ENCODE assay signal across 1 cellular context in genomic region chr1:198934901-198935301, GRCh38.
TF ChIP-seq lines count a peak whose summit lies in the region.

No MANE protein-coding gene starts in this region.

TF ChIP-seq in GM12878, 131 proteins besides CTCF, POLR2A, EP300 and RAD21 (continued from another document):
- TF ChIP-seq ZBTB4 (CRISPR knock-in tag; IDR thresholded peaks at IDR 0.05) (no peak), MYC (IDR thresholded peaks at IDR 0.05; ENCODE audit: insufficient read depth, insufficient read length, insufficient replicate concordance, low read length, severe bottlenecking) (no peak), MEF2A (IDR thresholded peaks at IDR 0.05; ENCODE audit: insufficient read depth, low read depth, low read length) (no peak), EGR1 (IDR thresholded peaks at IDR 0.05; ENCODE audit: borderline replicate concordance in 1 of 2, low read depth in 2 of 2, low read length in 2 of 2) (no peak), NRF1 (conservative IDR thresholded peaks at IDR 0.05; ENCODE audit: low read depth, low read length) (no peak), FOXK2 (IDR thresholded peaks at IDR 0.05) (no peak), ETV6 (conservative IDR thresholded peaks at IDR 0.05 in 1 of 2, IDR thresholded peaks at IDR 0.05 in 1 of 2; ENCODE audit: borderline replicate concordance in 1 of 2, low read depth in 1 of 2) (no peak), DPF2 (IDR thresholded peaks at IDR 0.05) (no peak), CBX5 (IDR thresholded peaks at IDR 0.05; ENCODE audit: low read depth) (no peak), ZNF207 (IDR thresholded peaks at IDR 0.05; ENCODE audit: borderline replicate concordance) (no peak)
- TF ChIP-seq, protein P1, sequence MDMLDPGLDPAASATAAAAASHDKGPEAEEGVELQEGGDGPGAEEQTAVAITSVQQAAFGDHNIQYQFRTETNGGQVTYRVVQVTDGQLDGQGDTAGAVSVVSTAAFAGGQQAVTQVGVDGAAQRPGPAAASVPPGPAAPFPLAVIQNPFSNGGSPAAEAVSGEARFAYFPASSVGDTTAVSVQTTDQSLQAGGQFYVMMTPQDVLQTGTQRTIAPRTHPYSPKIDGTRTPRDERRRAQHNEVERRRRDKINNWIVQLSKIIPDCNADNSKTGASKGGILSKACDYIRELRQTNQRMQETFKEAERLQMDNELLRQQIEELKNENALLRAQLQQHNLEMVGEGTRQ (IDR thresholded peaks at IDR 0.05; ENCODE audit: borderline replicate concordance, low read depth, low read length) = no peak
- TF ChIP-seq, protein P2, sequence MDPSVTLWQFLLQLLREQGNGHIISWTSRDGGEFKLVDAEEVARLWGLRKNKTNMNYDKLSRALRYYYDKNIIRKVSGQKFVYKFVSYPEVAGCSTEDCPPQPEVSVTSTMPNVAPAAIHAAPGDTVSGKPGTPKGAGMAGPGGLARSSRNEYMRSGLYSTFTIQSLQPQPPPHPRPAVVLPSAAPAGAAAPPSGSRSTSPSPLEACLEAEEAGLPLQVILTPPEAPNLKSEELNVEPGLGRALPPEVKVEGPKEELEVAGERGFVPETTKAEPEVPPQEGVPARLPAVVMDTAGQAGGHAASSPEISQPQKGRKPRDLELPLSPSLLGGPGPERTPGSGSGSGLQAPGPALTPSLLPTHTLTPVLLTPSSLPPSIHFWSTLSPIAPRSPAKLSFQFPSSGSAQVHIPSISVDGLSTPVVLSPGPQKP (IDR thresholded peaks at IDR 0.05; ENCODE audit: low read depth, low read length) = no peak
